2 cellular contexts compared by ENCODE assay signal in genomic region chr1:109238382-109238781, GRCh38.
TF ChIP-seq lines count a peak whose summit lies in the region.

No MANE protein-coding gene starts in this region.

TF ChIP-seq in HEK293, 187 proteins besides CTCF, POLR2A, EP300 and RAD21:
- TF ChIP-seq ZNF266 (tag by site-specific recombination; IDR thresholded peaks at IDR 0.05; ENCODE audit: low read depth) (no peak), ZNF530 (tag by site-specific recombination; IDR thresholded peaks at IDR 0.05; ENCODE audit: low read depth) (no peak), MEIS1 (CRISPR knock-in tag; IDR thresholded peaks at IDR 0.05; ENCODE audit: borderline replicate concordance) (no peak), ZNF416 (tag by site-specific recombination; IDR thresholded peaks at IDR 0.05) (no peak), ZSCAN30 (tag by site-specific recombination; IDR thresholded peaks at IDR 0.05) (peak; percentile 61; the same call in 1 of the 2 replicates)
TF ChIP-seq in HEK293: peak in this region for 1.

TF ChIP-seq in K562, 482 proteins besides CTCF, POLR2A, EP300 and RAD21:
- TF ChIP-seq E2F8 (IDR thresholded peaks at IDR 0.05; ENCODE audit: low read depth, partially characterized antibody) = peak; percentile 22
- TF ChIP-seq NUFIP1 (IDR thresholded peaks at IDR 0.05; ENCODE audit: partially characterized antibody) = no peak
- no peak for TF ChIP-seq SNRNP70 (optimal IDR thresholded peaks at IDR 0.05; ENCODE audit: low read depth, low read length)
- TF ChIP-seq POLR2AphosphoS2 (IDR thresholded peaks at IDR 0.05; ENCODE audit: low read length) = 0 out of 2 replicates have a peak, but pooled peaks have one; percentile 20
- 0 out of 2 replicates have a peak, but pooled peaks have one; percentile 5 for TF ChIP-seq DEAF1 (CRISPR knock-in tag; IDR thresholded peaks at IDR 0.05)
- TF ChIP-seq TFE3 (CRISPR knock-in tag; IDR thresholded peaks at IDR 0.05) = no peak
- TF ChIP-seq ZNF41 (CRISPR knock-in tag; conservative IDR thresholded peaks at IDR 0.05) = 0 out of 2 replicates have a peak, but pooled peaks have one; percentile 38
- TF ChIP-seq ZNF436 (CRISPR knock-in tag; IDR thresholded peaks at IDR 0.05) = 0 out of 2 replicates have a peak, but pooled peaks have one; percentile 22
